ENCODE assay signal across 9 cellular contexts in genomic region chr4:76753814-76754213, GRCh38.
A peak's percentile ranks its signal among the peaks of the same experiment; 100 is the strongest.
DNase-seq lines count a peak whose midpoint lies in the region; ATAC-seq and TF ChIP-seq lines count a peak whose summit lies in the region.
"Had no signal": no experiment of that assay in that cellular context is flagged by ENCODE, and none has a peak within 500 bp of the region (broad histone marks: within the 10 kb centered on the region; RNA-seq: fewer than 3 reads in every experiment).

No MANE protein-coding gene starts in this region.

- peaks cover 34% of the 10 kb centered on the region for H3K4me1 ChIP-seq in BLaER1
- H3K4me1 ChIP-seq in SK-N-SH (ENCODE audit: control insufficient read depth in 1 of 2, insufficient read depth in 2 of 2, low read depth in 1 of 2, low read length in 1 of 2): peaks cover 20 to 27% of the 10 kb centered on the region in 2 experiments
- H3K4me1 ChIP-seq in fibroblast of lung (ENCODE audit: control insufficient read depth, extremely low read depth, insufficient read depth, low read length): peaks cover 45% of the 10 kb centered on the region
- peaks cover 52% of the 10 kb centered on the region for H3K4me1 ChIP-seq in osteoblast (ENCODE audit: insufficient read depth, low read length)

- H3K9ac ChIP-seq in BLaER1 (peak overlapping the region; percentile 30; the same call in 1 of the 2 replicates), SK-N-SH (peak overlapping the region; percentile 88), fibroblast of lung (ENCODE audit: insufficient read depth, low read length) (peak overlapping the region; percentile 61)

- TF ChIP-seq RAD21 in SK-N-SH (IDR thresholded peaks at IDR 0.05; ENCODE audit: low read length): no peak

- peaks cover 52% of the 10 kb centered on the region for H3K79me2 ChIP-seq in SK-N-SH (ENCODE audit: insufficient read depth)
- H3K79me2 ChIP-seq in fibroblast of lung (ENCODE audit: control insufficient read depth, insufficient read depth, low read length): no peaks in the 10 kb centered on the region
- no peaks in the 10 kb centered on the region for H3K79me2 ChIP-seq in osteoblast (ENCODE audit: insufficient read depth, low read length)

- no peak overlapping the region for H3K4me3 ChIP-seq in BLaER1
- peak overlapping the region in 1 of 2 experiments; percentile 40; a peak in 1 of 4 replicates for H3K4me3 ChIP-seq in SK-N-SH (ENCODE audit: low read depth in 2 of 2, low read length in 1 of 2)
- peak overlapping the region in 3 of 4 experiments; percentile 20 to 49 (median 27) for H3K4me3 ChIP-seq in fibroblast of lung (replicated peaks in 1 of 4; ENCODE audit: control extremely low read depth in 1 of 4, insufficient read depth in 1 of 4, low read depth in 3 of 4, low read length in 4 of 4)
- peak overlapping the region; percentile 56 for H3K4me3 ChIP-seq in osteoblast (ENCODE audit: insufficient read depth, low read length)

- peak overlapping the region; percentile 53 for H3K27ac ChIP-seq in BLaER1
- H3K27ac ChIP-seq in SK-N-SH (ENCODE audit: low read depth in 2 of 2, low read length in 1 of 2): peak overlapping the region; percentile 92 to 100
- peak overlapping the region; percentile 96 for H3K27ac ChIP-seq in fibroblast of lung (ENCODE audit: insufficient read depth, low read length)
- peak overlapping the region; percentile 99 for H3K27ac ChIP-seq in osteoblast (ENCODE audit: low read depth, low read length)

- H3K4me2 ChIP-seq in BLaER1 (peak overlapping the region; percentile 58), SK-N-SH (peak overlapping the region; percentile 78), fibroblast of lung (ENCODE audit: extremely low read depth, insufficient read depth, low read length) (peak overlapping the region; percentile 74), osteoblast (ENCODE audit: insufficient read depth, low read length) (peak overlapping the region; percentile 83)

- POLR2A ChIA-PET in SK-N-SH (lab: Yijun Ruan, JAX): no interaction called here

- TF ChIP-seq EP300 in SK-N-SH (IDR thresholded peaks at IDR 0.05; ENCODE audit: borderline replicate concordance in 1 of 2, low read depth in 1 of 2, low read length in 1 of 2): peak in 1 of 2 experiments; percentile 80; a peak in 1 of 4 replicates

- H3K9me2 ChIP-seq in SK-N-SH: no peaks in the 10 kb centered on the region

- 19% methylated on average over 3 of the region's 3 CpGs for WGBS in SK-N-SH (ENCODE audit: low lambda C conversion rate)

- H3K9me3 ChIP-seq in BLaER1: peaks cover 28% of the 10 kb centered on the region
- H3K9me3 ChIP-seq in SK-N-SH: no peaks in the 10 kb centered on the region
- no peaks in the 10 kb centered on the region for H3K9me3 ChIP-seq in fibroblast of lung (ENCODE audit: control insufficient read depth, insufficient read depth, low read depth, low read length)
- H3K9me3 ChIP-seq in osteoblast (ENCODE audit: low read depth, low read length): no peaks in the 10 kb centered on the region

- DNase-seq in SK-N-SH (no peak), fibroblast of lung (ENCODE audit: low read depth in 2 of 2) (peak; percentile 97), osteoblast (ENCODE audit: insufficient read length, low spot score, missing footprints) (peak; percentile 90), OCI-M2 (lab: John Stamatoyannopoulos, UW; ENCODE audit: unreplicated experiment) (no peak)
- DNase-seq in effector CD4-positive, alpha-beta T cell: no peak
- DNase-seq: small intestine had no signal

- H3K36me3 ChIP-seq in BLaER1 (peaks cover 86% of the 10 kb centered on the region), SK-N-SH (replicated peaks in 1 of 2; ENCODE audit: control insufficient read depth in 1 of 2, insufficient read depth in 2 of 2, low read length in 1 of 2) (peaks cover 43 to 50% of the 10 kb centered on the region in 2 experiments), fibroblast of lung (ENCODE audit: control insufficient read depth, insufficient read depth, low read length) (peaks cover 14% of the 10 kb centered on the region), osteoblast (ENCODE audit: insufficient read depth, low read length) (peaks cover 12% of the 10 kb centered on the region)

- H3F3A ChIP-seq in SK-N-SH (replicated peaks; ENCODE audit: insufficient read depth): peaks cover 39% of the 10 kb centered on the region

- CTCF ChIA-PET in SK-N-SH (lab: Yijun Ruan, JAX): interaction anchor here (0.6 to 1.5 kb wide), 4 partner anchors 233 to 353 kb away, joined by 3 to 8 read pairs (median 4); no protein-coding TSS in a partner anchor

- H4K20me1 ChIP-seq in BLaER1 (no peaks in the 10 kb centered on the region), SK-N-SH (ENCODE audit: insufficient read depth) (no peaks in the 10 kb centered on the region), fibroblast of lung (ENCODE audit: control insufficient read depth, extremely low read depth, insufficient read depth, low read length) (no peaks in the 10 kb centered on the region), osteoblast (ENCODE audit: insufficient read depth, low read length) (no peaks in the 10 kb centered on the region)

- H2AFZ ChIP-seq in SK-N-SH (ENCODE audit: low read depth): no peak overlapping the region
- no peak overlapping the region for H2AFZ ChIP-seq in fibroblast of lung (ENCODE audit: low read length)
- no peak overlapping the region for H2AFZ ChIP-seq in osteoblast (ENCODE audit: low read length)

- TF ChIP-seq CTCF in SK-N-SH (IDR thresholded peaks at IDR 0.05) (no peak), fibroblast of lung (conservative IDR thresholded peaks at IDR 0.05 in 1 of 2, IDR thresholded peaks at IDR 0.05 in 1 of 2; ENCODE audit: low read depth in 1 of 2, low read length in 2 of 2) (no peak), osteoblast (IDR thresholded peaks at IDR 0.05; ENCODE audit: extremely low read depth, low read depth, low read length) (no peak)

- H3K27me3 ChIP-seq in BLaER1: no peaks in the 10 kb centered on the region
- H3K27me3 ChIP-seq in SK-N-SH (ENCODE audit: insufficient read depth): no peaks in the 10 kb centered on the region
- no peaks in the 10 kb centered on the region for H3K27me3 ChIP-seq in fibroblast of lung (ENCODE audit: control insufficient read depth, insufficient read depth, low read length)
- no peaks in the 10 kb centered on the region for H3K27me3 ChIP-seq in osteoblast (ENCODE audit: insufficient read depth, low read length)

- no peak for ATAC-seq in GM21367 (IDR thresholded peaks at IDR 0.05; ENCODE audit: unreplicated experiment)
- no peak for ATAC-seq in HG03442 (IDR thresholded peaks at IDR 0.05; ENCODE audit: unreplicated experiment)

TF ChIP-seq in SK-N-SH, 30 proteins besides CTCF, POLR2A, EP300 and RAD21 (continues in another document):
- TF ChIP-seq RXRA (IDR thresholded peaks at IDR 0.05; ENCODE audit: borderline replicate concordance, low read depth): peak; percentile 52; the same call in 1 of the 2 replicates
- peak; percentile 39; the same call in 1 of the 2 replicates for TF ChIP-seq NFIC (IDR thresholded peaks at IDR 0.05; ENCODE audit: borderline replicate concordance)
- no peak for TF ChIP-seq FOXM1 (IDR thresholded peaks at IDR 0.05; ENCODE audit: low read depth)
- TF ChIP-seq JUND (IDR thresholded peaks at IDR 0.05): peak; percentile 62
- TF ChIP-seq, protein P1, sequence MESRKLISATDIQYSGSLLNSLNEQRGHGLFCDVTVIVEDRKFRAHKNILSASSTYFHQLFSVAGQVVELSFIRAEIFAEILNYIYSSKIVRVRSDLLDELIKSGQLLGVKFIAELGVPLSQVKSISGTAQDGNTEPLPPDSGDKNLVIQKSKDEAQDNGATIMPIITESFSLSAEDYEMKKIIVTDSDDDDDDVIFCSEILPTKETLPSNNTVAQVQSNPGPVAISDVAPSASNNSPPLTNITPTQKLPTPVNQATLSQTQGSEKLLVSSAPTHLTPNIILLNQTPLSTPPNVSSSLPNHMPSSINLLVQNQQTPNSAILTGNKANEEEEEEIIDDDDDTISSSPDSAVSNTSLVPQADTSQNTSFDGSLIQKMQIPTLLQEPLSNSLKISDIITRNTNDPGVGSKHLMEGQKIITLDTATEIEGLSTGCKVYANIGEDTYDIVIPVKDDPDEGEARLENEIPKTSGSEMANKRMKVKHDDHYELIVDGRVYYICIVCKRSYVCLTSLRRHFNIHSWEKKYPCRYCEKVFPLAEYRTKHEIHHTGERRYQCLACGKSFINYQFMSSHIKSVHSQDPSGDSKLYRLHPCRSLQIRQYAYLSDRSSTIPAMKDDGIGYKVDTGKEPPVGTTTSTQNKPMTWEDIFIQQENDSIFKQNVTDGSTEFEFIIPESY (IDR thresholded peaks at IDR 0.05; ENCODE audit: borderline replicate concordance, low read depth): no peak
- TF ChIP-seq SIN3A (IDR thresholded peaks at IDR 0.05; ENCODE audit: borderline replicate concordance, low read depth, low read length): no peak
- TF ChIP-seq REST (IDR thresholded peaks at IDR 0.05; ENCODE audit: low read depth, low read length): no peak
- TF ChIP-seq ELF1 (IDR thresholded peaks at IDR 0.05): no peak

Comparison
In these comparisons a context has a peak if more than half of its experiments do, and no peak if none do; other contexts are left out.
1. H3K9ac ChIP-seq: peak in every context shown above with its lines; median percentile 88 in SK-N-SH; 61 in fibroblast of lung; 30 in BLaER1.
2. DNase-seq: peak in fibroblast of lung (2 of 2) and osteoblast (single experiment); none in SK-N-SH (single experiment), OCI-M2 (single experiment) and effector CD4-positive, alpha-beta T cell (single experiment).
3. Peak in every context shown above with its lines, with median percentiles within 50 percentile points of each other: H3K27ac ChIP-seq and H3K4me2 ChIP-seq.